8 cellular contexts compared by ENCODE assay signal in the genomic region with DNA sequence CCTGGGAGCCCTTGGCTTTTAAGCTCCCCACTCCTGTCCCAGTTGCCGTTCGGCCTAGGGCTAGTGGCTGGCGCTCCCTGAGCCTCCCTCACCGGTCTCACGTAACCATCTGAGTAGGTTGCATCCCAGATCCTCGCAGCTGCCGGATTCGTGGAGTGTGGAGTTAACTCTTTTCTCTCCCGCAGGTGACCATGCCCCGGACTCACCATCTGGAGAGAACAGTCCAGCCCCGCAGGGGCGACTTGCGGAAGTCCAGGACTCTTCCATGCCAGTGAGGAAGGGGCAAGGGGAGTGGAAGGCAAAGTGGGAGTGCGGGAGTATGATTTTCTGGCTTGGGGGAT. TPM values are rescaled to one million over a fixed set of nuclear protein-coding genes. Genes with fewer than 3 reads are reported as not detected.
A peak's percentile ranks its signal among the peaks of the same experiment; 100 is the strongest.
DNase-seq lines count a peak whose midpoint lies in the region; ATAC-seq and TF ChIP-seq lines count a peak whose summit lies in the region.

No MANE protein-coding gene starts in this region.

- ATAC-seq in activated T-cell treated with anti-CD3 and anti-CD28 coated beads, Interleukin-2, amount 50 U/mL, for 4 hours, result no peak
- no peak for ATAC-seq in HG02938 (IDR thresholded peaks at IDR 0.05; ENCODE audit: unreplicated experiment)

- H3K27me3 ChIP-seq in liver (ENCODE audit: control insufficient read depth in 4 of 4, insufficient read depth in 4 of 4, low read length in 3 of 4) (no peaks in the 10 kb centered on the region), transverse colon (no peaks in the 10 kb centered on the region)

- H3K27ac ChIP-seq in liver (ENCODE audit: low read depth in 1 of 2, low read length in 2 of 2), result peak overlapping the region; percentile 81 to 96
- peak overlapping the region; percentile 97 to 100 (median 100) for H3K27ac ChIP-seq in transverse colon

- H3K36me3 Mint-ChIP-seq in activated T-cell treated with anti-CD3 and anti-CD28 coated beads, Interleukin-2, amount 50 U/mL, for 4 hours (ENCODE audit: insufficient read depth), result peaks cover 18% of the 10 kb centered on the region
- peaks cover 36% of the 10 kb centered on the region for H3K36me3 Mint-ChIP-seq in brain

- H3K27ac Mint-ChIP-seq in brain, result peak overlapping the region; percentile 77 to 100 (median 99)

- H3K4me1 Mint-ChIP-seq in activated T-cell treated with anti-CD3 and anti-CD28 coated beads, Interleukin-2, amount 50 U/mL, for 4 hours (ENCODE audit: low read depth), result peaks cover 43% of the 10 kb centered on the region
- H3K4me1 Mint-ChIP-seq in brain, result peaks cover 36% of the 10 kb centered on the region

- H3K27me3 Mint-ChIP-seq in activated T-cell treated with anti-CD3 and anti-CD28 coated beads, Interleukin-2, amount 50 U/mL, for 4 hours (ENCODE audit: low read depth), result no peaks in the 10 kb centered on the region
- H3K27me3 Mint-ChIP-seq in brain, result peaks cover 19% of the 10 kb centered on the region

- no peak for TF ChIP-seq EP300 in transverse colon (IDR thresholded peaks at IDR 0.05; ENCODE audit: low read depth)

- H3K4me3 Mint-ChIP-seq in activated T-cell treated with anti-CD3 and anti-CD28 coated beads, Interleukin-2, amount 50 U/mL, for 4 hours, result peak overlapping the region; percentile 89
- peak overlapping the region; percentile 92 to 97 (median 92) for H3K4me3 Mint-ChIP-seq in brain

- no peaks in the 10 kb centered on the region for H3K9me3 Mint-ChIP-seq in activated T-cell treated with anti-CD3 and anti-CD28 coated beads, Interleukin-2, amount 50 U/mL, for 4 hours
- peaks cover 0 to 3% (median 0%) of the 10 kb centered on the region in 5 experiments for H3K9me3 Mint-ChIP-seq in brain

- H3K4me3 ChIP-seq in liver (ENCODE audit: low read depth in 1 of 3, low read length in 3 of 3), result peak overlapping the region; percentile 59 to 89 (median 84)
- H3K4me3 ChIP-seq in transverse colon, result peak overlapping the region; percentile 65 to 97 (median 88)

- in situ Hi-C loops in transverse colon (cut with MboI; ENCODE audit: low pct_ligation_motif_present in 1 of 4, low pct_unique_long_range_greater_than_20kb in 1 of 4, low sequenced_read_pairs in 3 of 4), result no loop called here

- intact Hi-C loops in transverse colon (cut with DNase I; ENCODE audit: low total_unique reads), result no loop called here

- no peak for TF ChIP-seq RAD21 in liver (IDR thresholded peaks at IDR 0.05)

- DNase-seq in activated T-cell treated with anti-CD3 and anti-CD28 coated beads, Interleukin-2, amount 50 U/mL, for 4 hours, result no peak
- no peak for DNase-seq in activated T-cell treated with anti-CD3 and anti-CD28 coated beads for 4 hours
- peak; percentile 27 for DNase-seq in transverse colon
- DNase-seq in NCI-H446 treated with DMSO at 0.1 percent for 48 hours (lab: John Stamatoyannopoulos, UW), result no peak
- DNase-seq in stimulated activated CD4-positive, alpha-beta T cell treated with anti-CD3 and anti-CD28 coated beads, Interleukin-4, amount 100 ng/mL, for 24 hours, result no peak

- WGBS in liver, result 17% methylated on average over 14 of the region's 14 CpGs
- 7 to 60% methylated on average over 1 to 14 of the region's 14 CpGs for WGBS in transverse colon (ENCODE audit: low coverage in 1 of 2), 2 donors

- no peak for TF ChIP-seq POLR2A in transverse colon (IDR thresholded peaks at IDR 0.05)

- H3K4me1 ChIP-seq in liver (ENCODE audit: control insufficient read depth in 4 of 4, insufficient read depth in 4 of 4, low read length in 3 of 4), result peaks cover 10 to 37% (median 27%) of the 10 kb centered on the region in 4 donors
- peaks cover 20 to 39% (median 29%) of the 10 kb centered on the region in 4 donors for H3K4me1 ChIP-seq in transverse colon

- TF ChIP-seq CTCF in brain (conservative IDR thresholded peaks at IDR 0.05) (no peak), liver (IDR thresholded peaks at IDR 0.05; ENCODE audit: low read depth, low read length, missing input control) (no peak), transverse colon (IDR thresholded peaks at IDR 0.05) (no peak)

- peak overlapping the region; percentile 70 to 84 for H3K9ac ChIP-seq in liver (ENCODE audit: low read depth in 1 of 2, low read length in 2 of 2)

- H3K36me3 ChIP-seq in liver (ENCODE audit: control insufficient read depth in 4 of 4, insufficient read depth in 3 of 4, low read depth in 1 of 4, low read length in 3 of 4), result peaks cover 10 to 32% (median 23%) of the 10 kb centered on the region in 4 donors
- H3K36me3 ChIP-seq in transverse colon, result peaks cover 0 to 24% (median 10%) of the 10 kb centered on the region in 4 donors

- no peaks in the 10 kb centered on the region for H3K9me3 ChIP-seq in liver (ENCODE audit: control insufficient read depth in 4 of 4, low read length in 3 of 4)
- no peaks in the 10 kb centered on the region for H3K9me3 ChIP-seq in transverse colon

TF ChIP-seq in liver, 16 proteins besides CTCF, POLR2A, EP300 and RAD21 (continues in another document):
- TF ChIP-seq NR2F2 (IDR thresholded peaks at IDR 0.05) (no peak), TAF1 (conservative IDR thresholded peaks at IDR 0.05) (no peak)
- TF ChIP-seq, protein P1, sequence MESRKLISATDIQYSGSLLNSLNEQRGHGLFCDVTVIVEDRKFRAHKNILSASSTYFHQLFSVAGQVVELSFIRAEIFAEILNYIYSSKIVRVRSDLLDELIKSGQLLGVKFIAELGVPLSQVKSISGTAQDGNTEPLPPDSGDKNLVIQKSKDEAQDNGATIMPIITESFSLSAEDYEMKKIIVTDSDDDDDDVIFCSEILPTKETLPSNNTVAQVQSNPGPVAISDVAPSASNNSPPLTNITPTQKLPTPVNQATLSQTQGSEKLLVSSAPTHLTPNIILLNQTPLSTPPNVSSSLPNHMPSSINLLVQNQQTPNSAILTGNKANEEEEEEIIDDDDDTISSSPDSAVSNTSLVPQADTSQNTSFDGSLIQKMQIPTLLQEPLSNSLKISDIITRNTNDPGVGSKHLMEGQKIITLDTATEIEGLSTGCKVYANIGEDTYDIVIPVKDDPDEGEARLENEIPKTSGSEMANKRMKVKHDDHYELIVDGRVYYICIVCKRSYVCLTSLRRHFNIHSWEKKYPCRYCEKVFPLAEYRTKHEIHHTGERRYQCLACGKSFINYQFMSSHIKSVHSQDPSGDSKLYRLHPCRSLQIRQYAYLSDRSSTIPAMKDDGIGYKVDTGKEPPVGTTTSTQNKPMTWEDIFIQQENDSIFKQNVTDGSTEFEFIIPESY (IDR thresholded peaks at IDR 0.05), result no peak
- TF ChIP-seq, protein P2, sequence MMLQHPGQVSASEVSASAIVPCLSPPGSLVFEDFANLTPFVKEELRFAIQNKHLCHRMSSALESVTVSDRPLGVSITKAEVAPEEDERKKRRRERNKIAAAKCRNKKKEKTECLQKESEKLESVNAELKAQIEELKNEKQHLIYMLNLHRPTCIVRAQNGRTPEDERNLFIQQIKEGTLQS (IDR thresholded peaks at IDR 0.05), result no peak
- TF ChIP-seq, protein P3, sequence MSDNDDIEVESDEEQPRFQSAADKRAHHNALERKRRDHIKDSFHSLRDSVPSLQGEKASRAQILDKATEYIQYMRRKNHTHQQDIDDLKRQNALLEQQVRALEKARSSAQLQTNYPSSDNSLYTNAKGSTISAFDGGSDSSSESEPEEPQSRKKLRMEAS (IDR thresholded peaks at IDR 0.05), result no peak

RNA-seq across cellular contexts. Expression of a gene that starts 0.9 kb away (rescaled TPM):
- 10 to 100 TPM; 60.8 to 72.9 (median 60.8) TPM for total RNA-seq in activated T-cell treated with anti-CD3 and anti-CD28 coated beads, Interleukin-2, amount 50 U/mL, for 4 hours
- polyA plus RNA-seq in brain (ENCODE audit: insufficient read depth, low read depth, low replicate concordance) (41.7 TPM), liver (10 to 100 TPM; 11.0 to 12.9 TPM)
- total RNA-seq in liver (10 to 100 TPM; 20.2 to 24.7 TPM), transverse colon (100 to 1,000 TPM in 1 of 4 donors, 10 to 100 TPM in 3; 58.3 to 191 (median 81.2) TPM)

RNA-seq across cellular contexts. Expression of a gene that starts 3.2 kb away (rescaled TPM):
- 1,000 to 10,000 TPM in 1 of 3 donors, 100 to 1,000 TPM in 2; 944 to 1,135 (median 977) TPM for total RNA-seq in activated T-cell treated with anti-CD3 and anti-CD28 coated beads, Interleukin-2, amount 50 U/mL, for 4 hours
- polyA plus RNA-seq in brain (ENCODE audit: insufficient read depth, low read depth, low replicate concordance), result 2,437 TPM
- total RNA-seq in liver, result 100 to 1,000 TPM; 184 to 186 TPM
- 100 to 1,000 TPM; 377 to 498 TPM for polyA plus RNA-seq in liver
- total RNA-seq in transverse colon, result 1,000 to 10,000 TPM; 1,308 to 1,852 (median 1,703) TPM

RNA-seq across cellular contexts. Expression of a gene that starts 11.5 kb away (rescaled TPM):
- total RNA-seq in activated T-cell treated with anti-CD3 and anti-CD28 coated beads, Interleukin-2, amount 50 U/mL, for 4 hours, result 1 to 10 TPM; 1.0 to 2.9 (median 2.0) TPM
- polyA plus RNA-seq in brain (ENCODE audit: insufficient read depth, low read depth, low replicate concordance), result 17.1 TPM
- total RNA-seq in liver, result 1 to 10 TPM; 5.0 to 5.2 TPM
- polyA plus RNA-seq in liver, result 10 to 100 TPM in 1 of 2 donors, 1 to 10 TPM in 1; 5.5 to 10.7 TPM
- 10 to 100 TPM; 15.2 to 34.4 (median 25.1) TPM for total RNA-seq in transverse colon

RNA-seq across cellular contexts. Expression of a gene that starts 18.5 kb away (rescaled TPM):
- 10 to 100 TPM in 2 of 3 donors, 1 to 10 TPM in 1; 8.4 to 12.3 (median 11.2) TPM for total RNA-seq in activated T-cell treated with anti-CD3 and anti-CD28 coated beads, Interleukin-2, amount 50 U/mL, for 4 hours
- polyA plus RNA-seq in brain (ENCODE audit: insufficient read depth, low read depth, low replicate concordance) (0.76 TPM), liver (1 to 10 TPM; 2.0 to 2.2 TPM)
- total RNA-seq in liver (1 to 10 TPM; 1.3 to 2.9 TPM), transverse colon (1 to 10 TPM in 2 of 4 donors, not detected in 2; 1.1 to 1.8 TPM)

RNA-seq across cellular contexts. Expression of a gene that starts 27.1 kb away (rescaled TPM):
- total RNA-seq in activated T-cell treated with anti-CD3 and anti-CD28 coated beads, Interleukin-2, amount 50 U/mL, for 4 hours, result 10 to 100 TPM; 72.8 to 86.1 (median 83.9) TPM
- 143 TPM for polyA plus RNA-seq in brain (ENCODE audit: insufficient read depth, low read depth, low replicate concordance)
- 10 to 100 TPM; 23.7 to 45.4 TPM for total RNA-seq in liver
- polyA plus RNA-seq in liver, result 10 to 100 TPM; 27.2 to 30.9 TPM
- 10 to 100 TPM; 53.4 to 82.6 (median 75.9) TPM for total RNA-seq in transverse colon

Comparison
In these comparisons a context has a peak if more than half of its experiments do, and no peak if none do; other contexts are left out.
1. RNA of a gene that starts 3.2 kb away (total RNA-seq): 1,308 to 1,852 TPM in transverse colon and 944 to 1,135 TPM in activated T-cell treated with anti-CD3 and anti-CD28 coated beads, Interleukin-2, amount 50 U/mL, for 4 hours; 184 to 186 TPM in liver; every median in the first group is over 4 times any median in the second.